Comparison of ENCODE assay signal across 12 cellular contexts in the genomic region with DNA sequence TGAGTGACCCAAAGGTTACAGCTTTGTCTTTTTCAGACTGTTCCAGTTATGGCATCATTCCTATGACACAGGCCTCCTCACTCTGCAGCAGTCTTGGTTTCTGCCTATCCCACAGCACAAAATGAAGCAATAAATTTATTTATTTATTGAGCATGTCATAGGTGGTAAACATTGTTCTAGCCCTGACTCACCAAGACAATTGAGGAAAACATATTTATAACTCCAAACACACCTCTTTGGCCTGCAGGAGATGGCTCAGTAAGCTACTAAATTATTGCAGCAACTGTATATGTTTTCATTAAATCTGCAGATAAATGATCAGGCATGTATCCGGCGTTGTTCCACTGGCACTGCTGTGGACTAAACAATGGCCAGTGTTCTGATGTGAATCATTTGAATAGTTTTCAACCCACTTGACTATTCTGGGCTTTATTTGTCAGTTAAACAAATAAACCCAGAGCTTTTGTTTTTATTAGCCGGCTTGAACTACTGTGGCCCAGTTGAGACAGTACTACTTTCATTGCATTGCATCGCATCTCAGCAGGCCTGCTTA.
DNase-seq lines count a peak whose midpoint lies in the region; ATAC-seq, FAIRE-seq and TF ChIP-seq lines count a peak whose summit lies in the region.
"Had no signal": no experiment of that assay in that cellular context is flagged by ENCODE, and none has a peak within 500 bp of the region (broad histone marks: within the 10 kb centered on the region; RNA-seq: fewer than 3 reads in every experiment).

No MANE protein-coding gene starts in this region.

- H3K27me3 ChIP-seq in AG04450 (ENCODE audit: control insufficient read depth, insufficient read depth, low read length) (no peaks in the 10 kb centered on the region), keratinocyte (ENCODE audit: control insufficient read depth, extremely low read depth, insufficient read depth, low read length) (no peaks in the 10 kb centered on the region)

- dilution Hi-C loops in keratinocyte (cut with MboI; ENCODE audit: extremely low pct_ligation_motif_present, low sequenced_read_pairs), result no loop called here

- H3K79me2 ChIP-seq in keratinocyte (ENCODE audit: control insufficient read depth, insufficient read depth, low read length), result no peaks in the 10 kb centered on the region

- CTCF ChIA-PET in AG04450 (lab: Charles Lee), result interaction anchor here (1.9 to 4.3 kb wide), 2 partner anchors 11 to 149 kb away, joined by 6 to 20 read pairs; no protein-coding TSS in a partner anchor

- TF ChIP-seq CTCF in AG04450 (IDR thresholded peaks at IDR 0.05; ENCODE audit: low read depth, low read length) (no peak), keratinocyte (optimal IDR thresholded peaks at IDR 0.05 in 1 of 3, IDR thresholded peaks at IDR 0.05 in 1 of 3, conservative IDR thresholded peaks at IDR 0.05 in 1 of 3; ENCODE audit: extremely low read depth in 1 of 3, insufficient read depth in 2 of 3, low read length in 3 of 3) (no peak)

- H2AFZ ChIP-seq in keratinocyte (ENCODE audit: control insufficient read depth, low read length), result no peak overlapping the region

- DNase-seq in AG04450 (ENCODE audit: low read depth, low spot score), result peak; percentile 83
- peak; percentile 82 for DNase-seq in HT1080 (ENCODE audit: low read depth)
- peak; percentile 65 for DNase-seq in astrocyte of the hippocampus (ENCODE audit: low read depth, low spot score)
- DNase-seq in keratinocyte (ENCODE audit: low read depth, low spot score), result no peak
- no peak for DNase-seq in NCI-H1092 treated with DMSO at 0.1 percent for 48 hours (lab: John Stamatoyannopoulos, UW)
- no peak for DNase-seq in NOMO-1 treated with DMSO at 0.1 percent for 48 hours (lab: John Stamatoyannopoulos, UW; ENCODE audit: unreplicated experiment)
- DNase-seq: effector memory CD4-positive, alpha-beta T cell; NCI-H187; RPMI8226; tibial artery had no signal

- no peaks in the 10 kb centered on the region for H4K20me1 ChIP-seq in keratinocyte (ENCODE audit: control insufficient read depth, extremely low read depth, insufficient read depth, low read length)

- ATAC-seq in GM18858 (IDR thresholded peaks at IDR 0.05; ENCODE audit: unreplicated experiment), result no peak
- ATAC-seq in GM21786 (IDR thresholded peaks at IDR 0.05; ENCODE audit: unreplicated experiment), result no peak

- H3K9me1 ChIP-seq in keratinocyte (ENCODE audit: control insufficient read depth, extremely low read depth, insufficient read depth, low read length), result no peaks in the 10 kb centered on the region

- no peaks in the 10 kb centered on the region for H3K9me3 ChIP-seq in AG04450 (ENCODE audit: control insufficient read depth, insufficient read depth, low read length)
- H3K9me3 ChIP-seq in keratinocyte (ENCODE audit: control insufficient read depth, low read depth, low read length), result no peaks in the 10 kb centered on the region
- H3K9me3 ChIP-seq: tibial artery had no signal

- POLR2A ChIA-PET in AG04450 (lab: Yijun Ruan, JAX), result interaction anchor here (0.6 to 3.1 kb wide), 9 partner anchors 11 to 83 kb away, joined by 3 to 17 read pairs (median 4); a partner anchor contains a TSS

- H3K4me3 ChIP-seq in AG04450 (ENCODE audit: low read depth, low read length) (no peak overlapping the region), keratinocyte (ENCODE audit: control insufficient read depth in 2 of 3, extremely low read depth in 1 of 3, insufficient read depth in 2 of 3, low read depth in 1 of 3, low read length in 3 of 3) (no peak overlapping the region)
- H3K4me3 ChIP-seq: tibial artery had no signal

- no peak for FAIRE-seq in keratinocyte (lab: Jason Lieb, UNC)

- H3K4me1 ChIP-seq in keratinocyte (ENCODE audit: control insufficient read depth, extremely low read depth, insufficient read depth, low read length), result peaks cover 37% of the 10 kb centered on the region
- H3K4me1 ChIP-seq: tibial artery had no signal

- no peaks in the 10 kb centered on the region for H3K36me3 ChIP-seq in keratinocyte (ENCODE audit: control insufficient read depth in 2 of 2, extremely low read depth in 1 of 2, insufficient read depth in 2 of 2, low read length in 2 of 2)
- H3K36me3 ChIP-seq: tibial artery had no signal

- H3K9ac ChIP-seq in keratinocyte (ENCODE audit: control insufficient read depth, extremely low read depth, insufficient read depth, low read length), result no peak overlapping the region

- H3K27ac ChIP-seq in AG04450 (ENCODE audit: low read depth, low read length), result peak overlapping the region; percentile 53
- peak overlapping the region; percentile 10 for H3K27ac ChIP-seq in keratinocyte (ENCODE audit: control insufficient read depth, insufficient read depth, low read length)
- H3K27ac ChIP-seq: tibial artery had no signal

- no peak overlapping the region for H3K4me2 ChIP-seq in keratinocyte (ENCODE audit: control insufficient read depth, extremely low read depth, insufficient read depth, low read depth, low read length)

Comparison
In these comparisons a context has a peak if more than half of its experiments do, and no peak if none do; other contexts are left out.
1. DNase-seq: peak in AG04450 (single experiment), HT1080 (single experiment) and astrocyte of the hippocampus (single experiment); none in keratinocyte (single experiment), NCI-H1092 treated with DMSO at 0.1 percent for 48 hours (single experiment) and NOMO-1 treated with DMSO at 0.1 percent for 48 hours (single experiment).